In genomic region chr1:13715616-13716287, GRCh38 we compare ENCODE assay signal across 7 cellular contexts. TPM values are rescaled to one million over a fixed set of nuclear protein-coding genes. Genes with fewer than 3 reads are reported as not detected.
DNase-seq lines count a peak whose midpoint lies in the region; ATAC-seq and TF ChIP-seq lines count a peak whose summit lies in the region.
"Not testable (repeated sequence)": the region's sequence is repeated elsewhere in the genome, so short reads cannot be mapped to it uniquely, and the experiment has no call there.

No MANE protein-coding gene starts in this region.

- H3K4me3 ChIP-seq in AG09309 (ENCODE audit: control insufficient read depth, low read depth, low read length); mammary epithelial cell (replicated peaks in 1 of 3; ENCODE audit: insufficient read depth in 1 of 3, low read depth in 2 of 3, low read length in 3 of 3); neural progenitor cell: not testable (repeated sequence)

- intact Hi-C loops in activated B cell treated with CpG ODN at 0.5 μM for 24 hours (cut with micrococcal nuclease), result loop anchor here (1.0 kb wide), 1 partner anchor 10 kb away; no protein-coding TSS in a partner anchor
- intact Hi-C loops in mammary epithelial cell (cut with micrococcal nuclease), result not testable (repeated sequence)

- not testable (repeated sequence) for H3K9me3 Mint-ChIP-seq in HFFc6, activated B cell treated with CpG ODN at 0.5 μM for 24 hours, neural progenitor cell

- not testable (repeated sequence) for H3K36me3 ChIP-seq in mammary epithelial cell (ENCODE audit: insufficient read depth, low read length); neural progenitor cell

- H3K4me2 ChIP-seq in mammary epithelial cell (ENCODE audit: insufficient read depth, low read depth, low read length); neural progenitor cell: not testable (repeated sequence)

- BruUV-seq in mammary epithelial cell (replicated peaks; lab: Mats Ljungman, UMichigan), result not testable (repeated sequence)

- not testable (repeated sequence) for H3K79me2 ChIP-seq in mammary epithelial cell (ENCODE audit: insufficient read depth, low read length)
- peaks cover 20% of the 10 kb centered on the region for H3K79me2 ChIP-seq in neural progenitor cell (ENCODE audit: low read depth)

- TF ChIP-seq CTCF in AG09309 (IDR thresholded peaks at IDR 0.05; ENCODE audit: control insufficient read depth, insufficient read depth, low read depth, low read length, missing control alignments); HFFc6 (IDR thresholded peaks at IDR 0.05); activated B cell treated with CpG ODN at 0.5 μM for 24 hours (IDR thresholded peaks at IDR 0.05); mammary epithelial cell (conservative IDR thresholded peaks at IDR 0.05 in 1 of 2, IDR thresholded peaks at IDR 0.05 in 1 of 2; ENCODE audit: extremely low read depth in 1 of 2, insufficient read depth in 1 of 2, low read depth in 1 of 2, low read length in 2 of 2); foreskin keratinocyte (conservative IDR thresholded peaks at IDR 0.05); neural progenitor cell (IDR thresholded peaks at IDR 0.05): not testable (repeated sequence)

- H4K20me1 ChIP-seq in mammary epithelial cell (ENCODE audit: insufficient read depth, low read length), result not testable (repeated sequence)
- peaks cover 36% of the 10 kb centered on the region for H4K20me1 ChIP-seq in neural progenitor cell (ENCODE audit: low read depth)

- POLR2A ChIA-PET in activated B cell treated with CpG ODN at 0.5 μM for 24 hours (lab: Charles Lee), result interaction anchor here (0.6 to 7.0 kb wide), 4 partner anchors 8 to 48 kb away, joined by 3 to 130 read pairs (median 24); partner anchors contain the start of gene PRDM2

- H3K27ac ChIP-seq in mammary epithelial cell (ENCODE audit: insufficient read depth, low read depth, low read length); neural progenitor cell: not testable (repeated sequence)
- peak overlapping the region; percentile 4 for H3K27ac ChIP-seq in foreskin keratinocyte

- H3K27ac Mint-ChIP-seq in HFFc6 (peak overlapping the region; percentile 25; the same call in 1 of the 2 replicates), activated B cell treated with CpG ODN at 0.5 μM for 24 hours (peak overlapping the region; percentile 65)
- not testable (repeated sequence) for H3K27ac Mint-ChIP-seq in neural progenitor cell

- not testable (repeated sequence) for H3K36me3 Mint-ChIP-seq in HFFc6 (ENCODE audit: low read depth)
- peaks cover 54% of the 10 kb centered on the region for H3K36me3 Mint-ChIP-seq in activated B cell treated with CpG ODN at 0.5 μM for 24 hours (ENCODE audit: low read depth)
- H3K36me3 Mint-ChIP-seq in neural progenitor cell, result peaks cover 11% of the 10 kb centered on the region

- not testable (repeated sequence) for H3K4me1 Mint-ChIP-seq in HFFc6 (ENCODE audit: low read depth); neural progenitor cell
- peaks cover 72% of the 10 kb centered on the region for H3K4me1 Mint-ChIP-seq in activated B cell treated with CpG ODN at 0.5 μM for 24 hours

- H2AFZ ChIP-seq in mammary epithelial cell (ENCODE audit: low read depth, low read length); neural progenitor cell (replicated peaks): not testable (repeated sequence)

- H3K4me3 Mint-ChIP-seq in HFFc6, activated B cell treated with CpG ODN at 0.5 μM for 24 hours, neural progenitor cell: not testable (repeated sequence)

- in situ Hi-C loops in mammary epithelial cell (cut with MboI; ENCODE audit: low sequenced_read_pairs in 2 of 2), result not testable (repeated sequence)

- not testable (repeated sequence) for H3K9me3 ChIP-seq in mammary epithelial cell (replicated peaks; ENCODE audit: insufficient read depth, low read length); neural progenitor cell (ENCODE audit: low read depth)

- H3K27me3 ChIP-seq in mammary epithelial cell (ENCODE audit: insufficient read depth, low read length); foreskin keratinocyte: not testable (repeated sequence)
- H3K27me3 ChIP-seq in neural progenitor cell, result peaks cover 12% of the 10 kb centered on the region

- DNase-seq in AG09309 (ENCODE audit: low read depth), result peak; percentile 71
- peak; percentile 11 for DNase-seq in EL
- not testable (repeated sequence) for DNase-seq in HFFc6, activated B cell treated with CpG ODN at 0.5 μM for 24 hours
- DNase-seq in mammary epithelial cell, result peak; percentile 12
- DNase-seq in foreskin keratinocyte, result peak in 1 of 2 donors; percentile 44
- DNase-seq in neural progenitor cell (ENCODE audit: low spot score), result peak; percentile 26

- dilution Hi-C loops in mammary epithelial cell (cut with HindIII; ENCODE audit: low sequenced_read_pairs), result not testable (repeated sequence)

- H3K9ac ChIP-seq in mammary epithelial cell (ENCODE audit: insufficient read depth, low read length); neural progenitor cell: not testable (repeated sequence)

- H3K4me1 ChIP-seq in mammary epithelial cell (ENCODE audit: insufficient read depth, low read length); foreskin keratinocyte; neural progenitor cell: not testable (repeated sequence)

- CTCF ChIA-PET in activated B cell treated with CpG ODN at 0.5 μM for 24 hours (lab: Charles Lee), result interaction anchor here (1.4 to 4.4 kb wide), 3 partner anchors 10 to 13 kb away, joined by 3 to 34 read pairs (median 7); no protein-coding TSS in a partner anchor
- CTCF ChIA-PET in mammary epithelial cell (lab: Charles Lee; ENCODE audit: low non-redundant PET), result not testable (repeated sequence)

- ATAC-seq in activated B cell treated with CpG ODN at 0.5 μM for 24 hours (ENCODE audit: low read depth); foreskin keratinocyte: not testable (repeated sequence)

- 67% methylated on average over 7 of the region's 9 CpGs for WGBS in mammary epithelial cell (ENCODE audit: low coverage, missing lambda C conversion rate)

- H3F3A ChIP-seq in neural progenitor cell (ENCODE audit: low read depth), result not testable (repeated sequence)

- H3K27me3 Mint-ChIP-seq in HFFc6 (ENCODE audit: insufficient read depth); activated B cell treated with CpG ODN at 0.5 μM for 24 hours; neural progenitor cell (ENCODE audit: insufficient read depth, low read depth): not testable (repeated sequence)

RNA-seq across cellular contexts. Expression of gene PRDM2, which starts 15.8 kb away (rescaled TPM):
- total RNA-seq in HFFc6 (2021; fragmentation: NEBNext Ultra II Directional; extraction: Animal tissue kit (Norgen Biotek cat#: 25700)), result 10 to 100 TPM; 20.9 to 26.9 (median 25.7) TPM
- 183 and 194 TPM in 2 replicates for total RNA-seq in activated B cell treated with CpG ODN at 0.5 μM for 24 hours
- total RNA-seq in mammary epithelial cell, result 10 to 100 TPM; 11.0 to 29.7 TPM
- 6.8 TPM for polyA plus RNA-seq in mammary epithelial cell
- polyA minus RNA-seq in mammary epithelial cell, result 27.1 TPM
- total RNA-seq in foreskin keratinocyte, result 19.0 and 19.1 TPM in 2 replicates
- 5.2 and 6.0 TPM in 2 replicates for polyA plus RNA-seq in foreskin keratinocyte
- total RNA-seq in neural progenitor cell (ENCODE audit: low replicate concordance), result 17.9 and 22.0 TPM in 2 replicates
